9 cellular contexts compared by ENCODE assay signal in the genomic region with DNA sequence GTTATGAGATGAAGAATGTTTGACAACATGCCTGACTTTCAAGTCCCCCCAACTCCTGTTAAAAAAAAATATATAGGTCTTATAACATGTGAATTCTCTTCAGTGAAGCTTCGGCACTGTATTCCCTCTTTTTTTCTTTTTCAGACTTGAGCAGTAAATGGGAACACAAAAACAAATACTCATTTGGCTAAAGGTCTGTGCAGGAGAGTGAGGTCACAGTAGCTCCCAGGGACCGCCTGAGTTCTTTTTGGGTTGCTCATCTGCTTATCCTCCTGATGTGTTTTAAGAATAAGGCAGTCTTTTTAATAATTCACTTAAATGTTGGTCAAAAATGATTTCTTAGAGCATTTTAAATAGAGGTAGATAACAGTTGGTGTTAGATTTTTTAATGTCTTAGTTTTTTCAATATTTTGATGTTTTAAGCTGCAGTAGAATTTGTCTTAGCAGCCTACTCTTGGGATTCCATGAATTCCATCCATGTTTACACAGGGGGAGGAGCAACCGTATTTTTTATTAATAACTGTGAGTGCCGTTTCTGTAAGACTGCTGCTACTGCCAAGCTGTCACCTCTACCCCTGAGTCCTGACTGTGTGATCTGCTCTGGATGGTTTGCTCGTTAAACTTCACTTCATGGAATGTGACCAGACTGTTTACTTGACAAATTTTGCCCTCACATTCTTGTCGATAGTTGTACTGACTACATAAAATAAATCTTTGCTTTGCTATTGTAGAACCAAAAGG. TPM values are rescaled to one million over a fixed set of nuclear protein-coding genes. Genes with fewer than 3 reads are reported as not detected.
DNase-seq lines count a peak whose midpoint lies in the region; ATAC-seq and TF ChIP-seq lines count a peak whose summit lies in the region.
"Had no signal": no experiment of that assay in that cellular context is flagged by ENCODE, and none has a peak within 500 bp of the region (broad histone marks: within the 10 kb centered on the region; RNA-seq: fewer than 3 reads in every experiment).

No MANE protein-coding gene starts in this region.

- no peaks in the 10 kb centered on the region for H3K27me3 Mint-ChIP-seq in GM23338 (ENCODE audit: insufficient read depth, low read depth, poor library complexity)
- H3K27me3 Mint-ChIP-seq: activated CD4-positive, alpha-beta memory T cell treated with anti-CD3 and anti-CD28 coated beads, Interleukin-2, amount 10 ng/mL, durations not matched to agents 7 days and 5 days had no signal

- H2AFZ ChIP-seq in GM23338 = no peak overlapping the region

- DNase-seq in GM23338 (ENCODE audit: low spot score) = no peak
- DNase-seq in amniotic epithelial cell (ENCODE audit: low read depth) = peak; percentile 69
- peak; percentile 75 for DNase-seq in hepatic stellate cell (ENCODE audit: low spot score)
- no peak for DNase-seq in T-helper 9 cell
- no peak for DNase-seq in germinal center (ENCODE audit: low spot score)
- no peak for DNase-seq in amygdala (lab: John Stamatoyannopoulos, UW)
- DNase-seq: activated CD4-positive, alpha-beta memory T cell treated with anti-CD3 and anti-CD28 coated beads, Interleukin-2, amount 10 ng/mL, durations not matched to agents 7 days and 5 days had no signal

- peaks cover 30% of the 10 kb centered on the region for H3K36me3 ChIP-seq in GM23338 (ENCODE audit: insufficient read depth)
- H3K36me3 ChIP-seq in skeletal muscle tissue (ENCODE audit: control insufficient read depth in 3 of 3, insufficient read depth in 3 of 3, low read length in 3 of 3) = peaks cover 15 to 20% (median 15%) of the 10 kb centered on the region in 3 donors

- H3K27ac Mint-ChIP-seq in GM23338 = no peak overlapping the region

- H3K9ac ChIP-seq in skeletal muscle tissue (ENCODE audit: low read depth in 1 of 3, low read length in 3 of 3) = peak overlapping the region in 2 of 3 donors; percentile 25 to 36

- H3K4me1 ChIP-seq in GM23338 (ENCODE audit: insufficient read depth) (peaks cover 65% of the 10 kb centered on the region), skeletal muscle tissue (ENCODE audit: control insufficient read depth in 3 of 3, insufficient read depth in 3 of 3, low read length in 3 of 3) (peaks cover 65 to 76% (median 76%) of the 10 kb centered on the region in 3 donors)

- H4K20me1 ChIP-seq in GM23338 (replicated peaks; ENCODE audit: insufficient read depth) = peaks cover 91% of the 10 kb centered on the region

- H3K27me3 ChIP-seq in GM23338 (ENCODE audit: insufficient read depth) (no peaks in the 10 kb centered on the region), skeletal muscle tissue (ENCODE audit: control insufficient read depth in 3 of 3, insufficient read depth in 3 of 3, low read length in 3 of 3) (no peaks in the 10 kb centered on the region)

- no peaks in the 10 kb centered on the region for H3K9me3 Mint-ChIP-seq in GM23338
- H3K9me3 Mint-ChIP-seq: activated CD4-positive, alpha-beta memory T cell treated with anti-CD3 and anti-CD28 coated beads, Interleukin-2, amount 10 ng/mL, durations not matched to agents 7 days and 5 days had no signal

- H3K4me3 Mint-ChIP-seq in GM23338 = no peak overlapping the region
- H3K4me3 Mint-ChIP-seq: activated CD4-positive, alpha-beta memory T cell treated with anti-CD3 and anti-CD28 coated beads, Interleukin-2, amount 10 ng/mL, durations not matched to agents 7 days and 5 days had no signal

- H3K4me2 ChIP-seq in GM23338 = 0 out of 2 replicates have a peak overlapping the region, but pooled peaks have one; percentile 13

- peaks cover 82% of the 10 kb centered on the region for H3K4me1 Mint-ChIP-seq in GM23338

- H3F3A ChIP-seq in GM23338 (replicated peaks; ENCODE audit: low read depth) = peaks cover 16% of the 10 kb centered on the region; the same call in 1 of the 2 replicates

- TF ChIP-seq CTCF in GM23338 (conservative IDR thresholded peaks at IDR 0.05; ENCODE audit: low read depth in 2 of 2) = no peak

- H3K27ac ChIP-seq in GM23338 (ENCODE audit: low read depth) (peak overlapping the region; percentile 53; the same call in 1 of the 2 replicates), skeletal muscle tissue (ENCODE audit: low read depth, low read length) (peak overlapping the region; percentile 48)

- H3K9me2 ChIP-seq in GM23338 (ENCODE audit: insufficient read depth) = no peaks in the 10 kb centered on the region

- H3K36me3 Mint-ChIP-seq in GM23338 (ENCODE audit: low read depth) = peaks cover 82% of the 10 kb centered on the region

- ATAC-seq in GM23338 = no peak
- no peak for ATAC-seq in GM18858 (IDR thresholded peaks at IDR 0.05; ENCODE audit: unreplicated experiment)

- no peaks in the 10 kb centered on the region for H3K9me3 ChIP-seq in skeletal muscle tissue (ENCODE audit: control insufficient read depth in 3 of 3, low read length in 3 of 3)

- H3K79me2 ChIP-seq in GM23338 (replicated peaks; ENCODE audit: insufficient read depth) = peaks cover 100% of the 10 kb centered on the region

- no peak overlapping the region for H3K4me3 ChIP-seq in GM23338
- H3K4me3 ChIP-seq in skeletal muscle tissue (ENCODE audit: low read length in 3 of 3) = peak overlapping the region in 1 of 3 donors; percentile 44

TF ChIP-seq in GM23338, 12 proteins besides CTCF, POLR2A, EP300 and RAD21 (continues in another document):
- TF ChIP-seq ZNF114 (CRISPR knock-in tag; IDR thresholded peaks at IDR 0.05) (no peak), STAT1 (IDR thresholded peaks at IDR 0.05; ENCODE audit: unreplicated experiment) (no peak), EZH2phosphoT487 (IDR thresholded peaks at IDR 0.05; ENCODE audit: unreplicated experiment) (no peak), ZNF331 (CRISPR knock-in tag; IDR thresholded peaks at IDR 0.05; ENCODE audit: low read depth) (no peak)

RNA-seq across cellular contexts. Expression of gene HNRNPM, which starts 14.9 kb away (rescaled TPM):
- 359 and 389 TPM in 2 replicates for total RNA-seq in GM23338 (2014; rRNA removed; shearing (Covaris generic))
- polyA plus RNA-seq in GM23338 (2016; fragmentation: Nextera tagmentation; extraction: Ambion mirVana) = 276 and 291 TPM in 2 replicates
- total RNA-seq in skeletal muscle tissue = 59.0 TPM

RNA-seq across cellular contexts. Expression of gene PRAM1, which starts 42.8 kb away (rescaled TPM):
- 0.07 and 0.31 TPM in 2 replicates for total RNA-seq in GM23338 (2014; rRNA removed; shearing (Covaris generic))
- polyA plus RNA-seq in GM23338 (2016; fragmentation: Nextera tagmentation; extraction: Ambion mirVana) = 0.54 TPM in 1 of 2 replicates, not detected in the other
- 1.0 TPM for total RNA-seq in skeletal muscle tissue

RNA-seq across cellular contexts. Expression of gene MARCHF2, which starts 46.6 kb away (rescaled TPM):
- 50.1 and 58.7 TPM in 2 replicates for total RNA-seq in GM23338 (2014; rRNA removed; shearing (Covaris generic))
- polyA plus RNA-seq in GM23338 (2016; fragmentation: Nextera tagmentation; extraction: Ambion mirVana) = 18.9 and 20.7 TPM in 2 replicates
- 38.1 TPM for total RNA-seq in skeletal muscle tissue

RNA-seq across cellular contexts. Expression of gene ZNF414, which starts 54.3 kb away (rescaled TPM):
- total RNA-seq in GM23338 (2014; rRNA removed; shearing (Covaris generic)) = 29.2 and 45.0 TPM in 2 replicates
- polyA plus RNA-seq in GM23338 (2016; fragmentation: Nextera tagmentation; extraction: Ambion mirVana) = 27.4 and 31.6 TPM in 2 replicates
- 4.2 TPM for total RNA-seq in skeletal muscle tissue

Comparison
In these comparisons a context has a peak if more than half of its experiments do, and no peak if none do; other contexts are left out.
1. DNase-seq: peak in amniotic epithelial cell (single experiment) and hepatic stellate cell (single experiment); none in GM23338 (single experiment), T-helper 9 cell (single experiment), germinal center (single experiment) and amygdala (0 of 56).